1 cellular context compared by ENCODE assay signal in genomic region chr4:77065382-77065781, GRCh38.
TF ChIP-seq lines count a peak whose summit lies in the region.

No MANE protein-coding gene starts in this region.

TF ChIP-seq in HepG2, 621 proteins besides CTCF, POLR2A, EP300 and RAD21:
- TF ChIP-seq CREB1 (IDR thresholded peaks at IDR 0.05) (no peak), CREB1 (CRISPR knock-in tag; IDR thresholded peaks at IDR 0.05) (no peak), ZNF142 (CRISPR knock-in tag; IDR thresholded peaks at IDR 0.05) (no peak), ZSCAN12 (CRISPR knock-in tag; IDR thresholded peaks at IDR 0.05) (no peak)
TF ChIP-seq in HepG2: peak in this region for 0.
